Comparison of ENCODE assay signal across 25 cellular contexts in the genomic region with DNA sequence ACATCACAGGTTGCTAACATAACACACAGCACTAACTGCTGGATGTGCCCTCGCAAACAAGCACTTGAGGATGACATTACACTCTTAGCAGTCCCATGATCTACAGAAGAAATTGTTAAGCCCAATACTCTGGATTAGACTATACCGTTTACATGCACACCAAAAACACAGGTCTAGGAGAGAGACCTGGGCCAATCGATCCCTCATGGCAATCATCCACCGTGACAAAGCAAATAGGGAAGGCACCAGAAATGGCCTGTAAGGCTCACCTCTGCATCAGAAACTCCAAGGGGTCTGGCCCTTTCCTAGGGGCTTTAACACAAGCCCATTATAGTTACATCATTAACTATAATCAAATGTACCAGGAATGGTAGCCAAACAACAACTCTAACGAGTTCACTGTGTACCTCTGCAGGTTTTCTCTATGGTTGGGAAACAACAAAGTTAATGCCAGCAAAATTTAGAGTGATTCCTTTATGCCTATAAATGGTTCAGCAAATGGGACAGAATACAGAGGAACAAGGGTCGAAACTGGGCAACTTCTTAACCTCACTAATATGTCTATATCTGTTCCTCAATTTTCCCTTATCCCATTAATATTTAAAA.
"Had no signal": no experiment of that assay in that cellular context is flagged by ENCODE, and none has a peak within 500 bp of the region (broad histone marks: within the 10 kb centered on the region; RNA-seq: fewer than 3 reads in every experiment).

No MANE protein-coding gene starts in this region.

- H3K9me3 Mint-ChIP-seq: effector memory CD8-positive, alpha-beta T cell; neural crest cell had no signal

- H3K4me3 ChIP-seq: ascending aorta, coronary artery, dorsolateral prefrontal cortex, left lung, lung, psoas muscle, tibial nerve had no signal

- H3K27ac ChIP-seq: ascending aorta, coronary artery, dorsolateral prefrontal cortex, left lung, parathyroid adenoma, psoas muscle, tibial nerve had no signal

- H3K4me3 Mint-ChIP-seq: activated CD4-positive, alpha-beta T cell treated with anti-CD3 and anti-CD28 coated beads for 36 hours; activated CD8-positive, alpha-beta T cell treated with anti-CD3 and anti-CD28 coated beads, Interleukin-2, amount 10 ng/mL, durations not matched to agents 7 days and 5 days; activated naive CD4-positive, alpha-beta T cell treated with anti-CD3 and anti-CD28 coated beads for 36 hours; activated naive CD8-positive, alpha-beta T cell treated with anti-CD3 and anti-CD28 coated beads, Interleukin-2, amount 10 ng/mL, durations not matched to agents 7 days and 5 days; activated T-helper 1 cell treated with anti-CD3 and anti-CD28 coated beads, Interleukin-12 subunit alpha, Interleukin-12 subunit beta, Interleukin-2, Interleukin-4 antibody, amounts not matched to agents 30 ng/mL and 10 ng/mL and 1 ng/mL, durations not matched to agents 14 hours and 24 hours and 36 hours; brain; effector memory CD8-positive, alpha-beta T cell; immature natural killer cell; neural crest cell had no signal

- H3K36me3 Mint-ChIP-seq: brain had no signal

- H3K79me2 ChIP-seq: parathyroid adenoma had no signal

- H2AFZ ChIP-seq: parathyroid adenoma had no signal

- H3K4me1 Mint-ChIP-seq: neural crest cell had no signal

- H3K27ac Mint-ChIP-seq: activated CD4-positive, alpha-beta T cell treated with anti-CD3 and anti-CD28 coated beads for 36 hours; activated CD8-positive, alpha-beta T cell treated with anti-CD3 and anti-CD28 coated beads, Interleukin-2, amount 10 ng/mL, durations not matched to agents 7 days and 5 days; activated naive CD4-positive, alpha-beta T cell treated with anti-CD3 and anti-CD28 coated beads for 36 hours; activated naive CD8-positive, alpha-beta T cell treated with anti-CD3 and anti-CD28 coated beads, Interleukin-2, amount 10 ng/mL, durations not matched to agents 7 days and 5 days; activated T-helper 1 cell treated with anti-CD3 and anti-CD28 coated beads, Interleukin-12 subunit alpha, Interleukin-12 subunit beta, Interleukin-2, Interleukin-4 antibody, amounts not matched to agents 30 ng/mL and 10 ng/mL and 1 ng/mL, durations not matched to agents 14 hours and 24 hours and 36 hours; effector memory CD8-positive, alpha-beta T cell; immature natural killer cell had no signal

- H3K9ac ChIP-seq: parathyroid adenoma had no signal

- H3K4me1 ChIP-seq: ascending aorta, psoas muscle, tibial nerve had no signal

- H3K9me3 ChIP-seq: ascending aorta, psoas muscle, tibial nerve had no signal

- DNase-seq: activated CD4-positive, alpha-beta T cell treated with anti-CD3 and anti-CD28 coated beads for 36 hours; activated CD4-positive, CD25-positive, alpha-beta regulatory T cell; activated CD8-positive, alpha-beta T cell treated with anti-CD3 and anti-CD28 coated beads, Interleukin-2, amount 10 ng/mL, durations not matched to agents 7 days and 5 days; activated effector memory CD4-positive, alpha-beta T cell treated with anti-CD3 and anti-CD28 coated beads, Interleukin-2, amount 50 U/mL, for 16 hours; activated naive CD4-positive, alpha-beta T cell treated with anti-CD3 and anti-CD28 coated beads for 36 hours; activated naive CD8-positive, alpha-beta T cell treated with anti-CD3 and anti-CD28 coated beads, Interleukin-2, amount 10 ng/mL, durations not matched to agents 7 days and 5 days; activated T-cell treated with anti-CD3 and anti-CD28 coated beads, Interleukin-2, amount 50 U/mL, for 1 hour; dorsolateral prefrontal cortex; effector memory CD8-positive, alpha-beta T cell; hypothalamus; immature natural killer cell; left lung; nucleus accumbens; psoas muscle; spleen; stimulated activated naive CD4-positive, alpha-beta T cell treated with Interleukin-2 at 50 U/mL for 16 hours had no signal

- H3K27me3 ChIP-seq: ascending aorta, dorsolateral prefrontal cortex, left lung, spleen, tibial nerve had no signal

- ATAC-seq: activated CD4-positive, alpha-beta T cell treated with anti-CD3 and anti-CD28 coated beads for 36 hours; activated CD8-positive, alpha-beta T cell treated with anti-CD3 and anti-CD28 coated beads, Interleukin-2, amount 10 ng/mL, durations not matched to agents 7 days and 5 days; effector memory CD8-positive, alpha-beta T cell; left lung; psoas muscle had no signal

- FAIRE-seq: endothelial cell of umbilical vein had no signal

- H3K27me3 Mint-ChIP-seq: activated CD4-positive, alpha-beta T cell treated with anti-CD3 and anti-CD28 coated beads for 36 hours; activated naive CD8-positive, alpha-beta T cell treated with anti-CD3 and anti-CD28 coated beads, Interleukin-2, amount 10 ng/mL, durations not matched to agents 7 days and 5 days; effector memory CD8-positive, alpha-beta T cell had no signal

- H3K36me3 ChIP-seq: ascending aorta, left lung, tibial nerve had no signal
